In genomic region chr6:23637296-23637695, GRCh38 we compare ENCODE assay signal across 28 cellular contexts.
DNase-seq lines count a peak whose midpoint lies in the region; ATAC-seq, FAIRE-seq and TF ChIP-seq lines count a peak whose summit lies in the region.
"Had no signal": no experiment of that assay in that cellular context is flagged by ENCODE, and none has a peak within 500 bp of the region (broad histone marks: within the 10 kb centered on the region; RNA-seq: fewer than 3 reads in every experiment).

No MANE protein-coding gene starts in this region.

- no peaks in the 10 kb centered on the region for H3K36me3 Mint-ChIP-seq in T-cell
- H3K36me3 Mint-ChIP-seq: CD4-positive, CD25-positive, alpha-beta regulatory T cell; IgD-negative memory B cell had no signal

- CTCF ChIA-PET in T-cell (lab: Charles Lee): no interaction called here

- no peak overlapping the region for H3K9ac ChIP-seq in GM23248
- H3K9ac ChIP-seq in keratinocyte (ENCODE audit: control insufficient read depth, extremely low read depth, insufficient read depth, low read length): no peak overlapping the region
- H3K9ac ChIP-seq: BLaER1, KMS-11 had no signal

- H3K79me2 ChIP-seq in GM23248 (ENCODE audit: insufficient read depth) (no peaks in the 10 kb centered on the region), keratinocyte (ENCODE audit: control insufficient read depth, insufficient read depth, low read length) (no peaks in the 10 kb centered on the region)

- H4K20me1 ChIP-seq in GM23248 (ENCODE audit: insufficient read depth): no peaks in the 10 kb centered on the region
- no peaks in the 10 kb centered on the region for H4K20me1 ChIP-seq in keratinocyte (ENCODE audit: control insufficient read depth, extremely low read depth, insufficient read depth, low read length)
- H4K20me1 ChIP-seq: BLaER1 had no signal

- no peak overlapping the region for H3K27ac Mint-ChIP-seq in T-cell
- H3K27ac Mint-ChIP-seq: CD4-positive, CD25-positive, alpha-beta regulatory T cell; IgD-negative memory B cell had no signal

- dilution Hi-C loops in keratinocyte (cut with MboI; ENCODE audit: extremely low pct_ligation_motif_present, low sequenced_read_pairs): no loop called here

- WGBS in GM23248 (ENCODE audit: low coverage in 1 of 2, low lambda C conversion rate in 2 of 2, missing lambda C conversion rate in 2 of 2), 2 experiments: 70 to 74% methylated on average over 6 of the region's 6 CpGs

- POLR2A ChIA-PET in T-cell (lab: Charles Lee): no interaction called here

- H3K4me2 ChIP-seq in GM23248 (ENCODE audit: unreplicated experiment) (no peak overlapping the region), keratinocyte (ENCODE audit: control insufficient read depth, extremely low read depth, insufficient read depth, low read depth, low read length) (no peak overlapping the region)
- H3K4me2 ChIP-seq: BLaER1, KMS-11 had no signal

- H3K4me3 ChIP-seq in GM23248: no peak overlapping the region
- no peak overlapping the region for H3K4me3 ChIP-seq in epithelial cell of esophagus (ENCODE audit: low read length)
- no peak overlapping the region for H3K4me3 ChIP-seq in keratinocyte (ENCODE audit: control insufficient read depth in 2 of 3, extremely low read depth in 1 of 3, insufficient read depth in 2 of 3, low read depth in 1 of 3, low read length in 3 of 3)
- H3K4me3 ChIP-seq: BLaER1, GM12878, SJCRH30 had no signal

- H3K9me3 ChIP-seq in GM23248 (ENCODE audit: low read depth) (no peaks in the 10 kb centered on the region), keratinocyte (ENCODE audit: control insufficient read depth, low read depth, low read length) (no peaks in the 10 kb centered on the region)
- H3K9me3 ChIP-seq: BLaER1, SJCRH30 had no signal

- H3K36me3 ChIP-seq in GM23248 (ENCODE audit: low read depth) (no peaks in the 10 kb centered on the region), keratinocyte (ENCODE audit: control insufficient read depth in 2 of 2, extremely low read depth in 1 of 2, insufficient read depth in 2 of 2, low read length in 2 of 2) (no peaks in the 10 kb centered on the region)
- H3K36me3 ChIP-seq: BLaER1, SJCRH30 had no signal

- no peak for ATAC-seq in T-cell (replicated peaks in 1 of 4)
- ATAC-seq: GM12878, Right ventricle myocardium inferior, SK-N-SH treated with all-trans-retinoic acid at 6 μM for 48 hours had no signal

- TF ChIP-seq CTCF in epithelial cell of esophagus (IDR thresholded peaks at IDR 0.05; ENCODE audit: insufficient read depth, low read depth, low read length, missing control alignments) (peak; percentile 36), keratinocyte (optimal IDR thresholded peaks at IDR 0.05 in 1 of 3, IDR thresholded peaks at IDR 0.05 in 1 of 3, conservative IDR thresholded peaks at IDR 0.05 in 1 of 3; ENCODE audit: extremely low read depth in 1 of 3, insufficient read depth in 2 of 3, low read length in 3 of 3) (peak in 2 of 3 experiments; percentile 15 to 29)

- no peaks in the 10 kb centered on the region for H3K9me2 ChIP-seq in GM23248 (ENCODE audit: insufficient read depth)

- H3K27ac ChIP-seq in GM23248 (no peak overlapping the region), keratinocyte (ENCODE audit: control insufficient read depth, insufficient read depth, low read length) (no peak overlapping the region)
- H3K27ac ChIP-seq: BLaER1, KMS-11, SJCRH30 had no signal

- H3K4me1 ChIP-seq in GM23248 (ENCODE audit: insufficient read depth) (no peaks in the 10 kb centered on the region), keratinocyte (ENCODE audit: control insufficient read depth, extremely low read depth, insufficient read depth, low read length) (no peaks in the 10 kb centered on the region)
- H3K4me1 ChIP-seq: BLaER1 had no signal

- H3K4me3 Mint-ChIP-seq in T-cell: no peak overlapping the region
- H3K4me3 Mint-ChIP-seq: CD4-positive, CD25-positive, alpha-beta regulatory T cell; IgD-negative memory B cell had no signal

- H3K27me3 ChIP-seq in GM23248 (replicated peaks; ENCODE audit: insufficient read depth) (no peaks in the 10 kb centered on the region), keratinocyte (ENCODE audit: control insufficient read depth, extremely low read depth, insufficient read depth, low read length) (no peaks in the 10 kb centered on the region)
- H3K27me3 ChIP-seq: BLaER1, SJCRH30 had no signal

- no peaks in the 10 kb centered on the region for H3K4me1 Mint-ChIP-seq in T-cell
- H3K4me1 Mint-ChIP-seq: CD4-positive, CD25-positive, alpha-beta regulatory T cell; IgD-negative memory B cell had no signal

- H3F3A ChIP-seq in GM23248 (ENCODE audit: insufficient read depth): no peaks in the 10 kb centered on the region

- DNase-seq in GM23248 (peak; percentile 0), RKO (ENCODE audit: low spot score) (peak; percentile 12), epithelial cell of esophagus (ENCODE audit: low read depth) (peak; percentile 63), keratinocyte (ENCODE audit: low read depth, low spot score) (no peak), dermis blood vessel endothelial cell (no peak), 8988T (no peak), cerebellar nuclear complex (lab: John Stamatoyannopoulos, UW) (no peak), T-cell (no peak)
- DNase-seq: CD4-positive, CD25-positive, alpha-beta regulatory T cell; DMS153; HCEC 1CT; NCI-H1048; NCI-H1417 treated with DMSO at 0.1 percent for 48 hours; NCI-H1694 treated with DMSO at 0.1 percent for 48 hours; NCI-H2081; NCI-H2227 treated with DMSO at 0.1 percent for 48 hours; NCI-H526 treated with DMSO at 0.1 percent for 48 hours; OCI-M1; SJCRH30 had no signal

- no peaks in the 10 kb centered on the region for H3K27me3 Mint-ChIP-seq in T-cell
- H3K27me3 Mint-ChIP-seq: CD4-positive, CD25-positive, alpha-beta regulatory T cell; IgD-negative memory B cell had no signal

- H2AFZ ChIP-seq in GM23248 (no peak overlapping the region), keratinocyte (ENCODE audit: control insufficient read depth, low read length) (no peak overlapping the region)

- in situ Hi-C loops in GM23248 (cut with MboI): no loop called here

- no peaks in the 10 kb centered on the region for H3K9me1 ChIP-seq in keratinocyte (ENCODE audit: control insufficient read depth, extremely low read depth, insufficient read depth, low read length)

- FAIRE-seq in keratinocyte (lab: Jason Lieb, UNC): peak; percentile 85
- FAIRE-seq: A204.1, GM12878, H1, RCC 7860 had no signal

- no peaks in the 10 kb centered on the region for H3K9me3 Mint-ChIP-seq in T-cell

Comparison
In these comparisons a context has a peak if more than half of its experiments do, and no peak if none do; other contexts are left out.
1. DNase-seq: peak in GM23248 (single experiment), RKO (single experiment) and epithelial cell of esophagus (single experiment); none in keratinocyte (single experiment), dermis blood vessel endothelial cell (single experiment), 8988T (single experiment), cerebellar nuclear complex (0 of 2) and T-cell (0 of 34).